1 cellular context compared by ENCODE assay signal in the genomic region with DNA sequence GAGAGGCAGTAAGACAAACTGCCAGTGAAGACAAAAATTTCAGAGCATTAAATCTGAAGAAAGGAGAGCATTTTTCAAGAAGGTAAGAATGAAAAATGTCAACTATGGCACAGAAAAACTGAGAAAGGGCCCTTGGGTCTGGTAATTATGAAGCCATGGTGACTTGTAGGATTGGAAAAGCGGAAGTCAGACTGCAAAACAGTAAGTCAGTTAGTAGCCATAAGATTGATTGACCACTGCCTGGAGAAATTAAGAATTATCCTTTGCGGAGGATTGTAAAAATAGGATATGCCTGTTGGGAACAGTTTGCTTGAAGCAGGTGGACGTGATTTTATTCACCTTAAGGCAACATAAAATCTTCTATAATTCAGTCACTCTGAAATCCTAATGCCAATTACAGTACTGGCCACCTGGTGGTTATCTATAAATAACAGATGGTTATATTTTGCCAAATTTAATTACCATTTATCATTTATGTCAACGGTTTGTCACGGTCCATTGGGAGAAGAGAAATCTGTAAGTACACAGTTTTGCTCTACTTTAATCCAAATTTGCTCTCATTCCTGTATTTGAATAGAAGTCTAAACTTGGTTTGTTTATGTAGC.
TF ChIP-seq lines count a peak whose summit lies in the region.

No MANE protein-coding gene starts in this region.

TF ChIP-seq in SK-N-SH treated with all-trans-retinoic acid at 6 μM for 48 hours, 23 proteins besides CTCF, POLR2A, EP300 and RAD21 (continued from another document):
- TF ChIP-seq, protein P1, sequence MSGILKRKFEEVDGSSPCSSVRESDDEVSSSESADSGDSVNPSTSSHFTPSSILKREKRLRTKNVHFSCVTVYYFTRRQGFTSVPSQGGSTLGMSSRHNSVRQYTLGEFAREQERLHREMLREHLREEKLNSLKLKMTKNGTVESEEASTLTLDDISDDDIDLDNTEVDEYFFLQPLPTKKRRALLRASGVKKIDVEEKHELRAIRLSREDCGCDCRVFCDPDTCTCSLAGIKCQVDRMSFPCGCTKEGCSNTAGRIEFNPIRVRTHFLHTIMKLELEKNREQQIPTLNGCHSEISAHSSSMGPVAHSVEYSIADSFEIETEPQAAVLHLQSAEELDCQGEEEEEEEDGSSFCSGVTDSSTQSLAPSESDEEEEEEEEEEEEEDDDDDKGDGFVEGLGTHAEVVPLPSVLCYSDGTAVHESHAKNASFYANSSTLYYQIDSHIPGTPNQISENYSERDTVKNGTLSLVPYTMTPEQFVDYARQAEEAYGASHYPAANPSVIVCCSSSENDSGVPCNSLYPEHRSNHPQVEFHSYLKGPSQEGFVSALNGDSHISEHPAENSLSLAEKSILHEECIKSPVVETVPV (CRISPR knock-in tag; IDR thresholded peaks at IDR 0.05), result no peak
- TF ChIP-seq TCF4 (CRISPR knock-in tag; IDR thresholded peaks at IDR 0.05; ENCODE audit: borderline replicate concordance), result peak; percentile 72; the same call in 1 of the 2 replicates
- TF ChIP-seq ISL1 (CRISPR knock-in tag; IDR thresholded peaks at IDR 0.05), result no peak
- TF ChIP-seq PPARA (CRISPR knock-in tag; IDR thresholded peaks at IDR 0.05; ENCODE audit: borderline replicate concordance), result no peak
- no peak for TF ChIP-seq ZNF8 (CRISPR knock-in tag; IDR thresholded peaks at IDR 0.05)
- TF ChIP-seq BACH2 (CRISPR knock-in tag; IDR thresholded peaks at IDR 0.05; ENCODE audit: borderline replicate concordance), result no peak
- no peak for TF ChIP-seq ARNTL (CRISPR knock-in tag; IDR thresholded peaks at IDR 0.05; ENCODE audit: borderline replicate concordance, low read depth)
- TF ChIP-seq, protein P2, sequence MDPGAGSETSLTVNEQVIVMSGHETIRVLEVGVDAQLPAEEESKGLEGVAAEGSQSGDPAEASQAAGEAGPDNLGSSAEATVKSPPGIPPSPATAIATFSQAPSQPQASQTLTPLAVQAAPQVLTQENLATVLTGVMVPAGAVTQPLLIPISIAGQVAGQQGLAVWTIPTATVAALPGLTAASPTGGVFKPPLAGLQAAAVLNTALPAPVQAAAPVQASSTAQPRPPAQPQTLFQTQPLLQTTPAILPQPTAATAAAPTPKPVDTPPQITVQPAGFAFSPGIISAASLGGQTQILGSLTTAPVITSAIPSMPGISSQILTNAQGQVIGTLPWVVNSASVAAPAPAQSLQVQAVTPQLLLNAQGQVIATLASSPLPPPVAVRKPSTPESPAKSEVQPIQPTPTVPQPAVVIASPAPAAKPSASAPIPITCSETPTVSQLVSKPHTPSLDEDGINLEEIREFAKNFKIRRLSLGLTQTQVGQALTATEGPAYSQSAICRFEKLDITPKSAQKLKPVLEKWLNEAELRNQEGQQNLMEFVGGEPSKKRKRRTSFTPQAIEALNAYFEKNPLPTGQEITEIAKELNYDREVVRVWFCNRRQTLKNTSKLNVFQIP (CRISPR knock-in tag; IDR thresholded peaks at IDR 0.05; ENCODE audit: borderline replicate concordance, low read depth), result no peak
